ENCODE assay signal across 31 cellular contexts in the genomic region with DNA sequence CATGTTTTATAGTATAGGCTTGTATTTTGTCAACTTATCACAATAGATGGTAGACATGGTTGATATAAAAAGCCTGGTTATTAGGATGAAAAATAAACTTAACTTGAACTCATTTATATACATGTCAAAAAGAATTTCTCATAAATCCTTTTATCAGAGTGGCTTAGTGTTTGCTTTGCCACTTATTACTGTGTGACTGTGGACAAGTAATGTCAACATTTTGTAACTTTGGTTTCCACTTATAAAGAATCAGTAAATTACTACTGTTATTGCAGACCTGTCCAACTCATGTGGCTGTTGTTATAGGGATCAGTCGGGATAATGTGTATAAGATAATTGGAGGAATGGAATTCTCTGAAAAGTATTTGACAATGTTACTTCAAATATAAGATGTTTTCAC.
"Had no signal": no experiment of that assay in that cellular context is flagged by ENCODE, and none has a peak within 500 bp of the region (broad histone marks: within the 10 kb centered on the region; RNA-seq: fewer than 3 reads in every experiment).

No MANE protein-coding gene starts in this region.

- H3K36me3 ChIP-seq: esophagus squamous epithelium, gastrocnemius medialis, heart right ventricle had no signal

- DNase-seq: dermis blood vessel endothelial cell; dorsolateral prefrontal cortex; effector CD8-positive, alpha-beta T cell; effector memory CD8-positive, alpha-beta T cell; endodermal cell; erythroblast; esophagus squamous epithelium; foreskin fibroblast; foreskin melanocyte; gastrocnemius medialis; glutamatergic neuron; head of caudate nucleus; heart right ventricle; hippocampal formation; islet precursor cell; kidney; kidney glomerular epithelial cell; left colon; left ventricle myocardium superior; mammary epithelial cell; mesendoderm; midbrain; mucosa of descending colon; naive B cell had no signal

- H3K27ac ChIP-seq: coronary artery, dorsolateral prefrontal cortex, epithelial cell of prostate, esophagus squamous epithelium, gastrocnemius medialis, heart right ventricle had no signal

- ATAC-seq: effector memory CD8-positive, alpha-beta T cell; esophagus mucosa; gastrocnemius medialis; heart right ventricle; left colon; left lobe of liver; left ventricle myocardium superior; mucosa of descending colon had no signal

- FAIRE-seq: colon, endometrium, kidney had no signal

- H3K4me1 ChIP-seq: esophagus squamous epithelium, gastrocnemius medialis, heart right ventricle had no signal

- H3K4me3 ChIP-seq: coronary artery, dorsolateral prefrontal cortex, esophagus squamous epithelium, gastrocnemius medialis, heart right ventricle, lung, mucosa of descending colon had no signal

- H3K9me3 ChIP-seq: esophagus squamous epithelium, gastrocnemius medialis, mucosa of descending colon had no signal

- H3K27me3 ChIP-seq: dorsolateral prefrontal cortex, esophagus squamous epithelium, gastrocnemius medialis, heart right ventricle had no signal
